Comparison of ENCODE assay signal across 9 cellular contexts in genomic region chr14:21913759-21914158, GRCh38.
DNase-seq lines count a peak whose midpoint lies in the region; ATAC-seq, FAIRE-seq and TF ChIP-seq lines count a peak whose summit lies in the region.
"Had no signal": no experiment of that assay in that cellular context is flagged by ENCODE, and none has a peak within 500 bp of the region (broad histone marks: within the 10 kb centered on the region; RNA-seq: fewer than 3 reads in every experiment).

No MANE protein-coding gene starts in this region.

- H3K4me1 Mint-ChIP-seq in activated naive CD8-positive, alpha-beta T cell treated with anti-CD3 and anti-CD28 coated beads, Interleukin-2, amount 10 ng/mL, durations not matched to agents 7 days and 5 days: peaks cover 42% of the 10 kb centered on the region

- POLR2A ChIA-PET in activated naive CD8-positive, alpha-beta T cell treated with anti-CD3 and anti-CD28 coated beads, Interleukin-2, amount 10 ng/mL, durations not matched to agents 7 days and 5 days (lab: Charles Lee): interaction anchor here (0.9 to 1.5 kb wide), 6 partner anchors 9 to 656 kb away, joined by 3 to 13 read pairs (median 4); no protein-coding TSS in a partner anchor

- TF ChIP-seq CTCF in 22Rv1 (IDR thresholded peaks at IDR 0.05): peak; percentile 84

- H3K9me3 Mint-ChIP-seq in activated naive CD8-positive, alpha-beta T cell treated with anti-CD3 and anti-CD28 coated beads, Interleukin-2, amount 10 ng/mL, durations not matched to agents 7 days and 5 days: no peaks in the 10 kb centered on the region

- peaks cover under 1% of the 10 kb centered on the region for H3K27me3 Mint-ChIP-seq in activated naive CD8-positive, alpha-beta T cell treated with anti-CD3 and anti-CD28 coated beads, Interleukin-2, amount 10 ng/mL, durations not matched to agents 7 days and 5 days

- FAIRE-seq in GM12891 (lab: Jason Lieb, UNC): peak; percentile 61

- H3K27ac ChIP-seq in 22Rv1: no peak overlapping the region
- H3K27ac ChIP-seq: skin epidermis had no signal

- ATAC-seq in activated naive CD8-positive, alpha-beta T cell treated with anti-CD3 and anti-CD28 coated beads, Interleukin-2, amount 10 ng/mL, durations not matched to agents 7 days and 5 days (ENCODE audit: low read depth): peak; percentile 84
- ATAC-seq in HG03432 (IDR thresholded peaks at IDR 0.05; ENCODE audit: unreplicated experiment): no peak

- peak overlapping the region; percentile 49 for H3K27ac Mint-ChIP-seq in activated naive CD8-positive, alpha-beta T cell treated with anti-CD3 and anti-CD28 coated beads, Interleukin-2, amount 10 ng/mL, durations not matched to agents 7 days and 5 days

- DNase-seq in GM12891 (ENCODE audit: insufficient read length, low spot score) (no peak), M059J (ENCODE audit: low read depth) (peak; percentile 39), SW480 (ENCODE audit: low spot score) (peak; percentile 75), iPS DF 19.7 (ENCODE audit: low read depth, low spot score) (peak; percentile 80)
- DNase-seq in activated naive CD8-positive, alpha-beta T cell treated with anti-CD3 and anti-CD28 coated beads, Interleukin-2, amount 10 ng/mL, durations not matched to agents 7 days and 5 days: peak; percentile 39
- DNase-seq in stimulated activated CD4-positive, alpha-beta T cell treated with anti-CD3 and anti-CD28 coated beads, Interleukin-1b, Interleukin-23, amount 100 ng/mL, for 1 hour (ENCODE audit: low read depth in 2 of 2): peak; percentile 39 to 64

- no peak for TF ChIP-seq POLR2A in GM12891 (IDR thresholded peaks at IDR 0.05; ENCODE audit: low read depth, low read length)

- no peaks in the 10 kb centered on the region for H3K36me3 Mint-ChIP-seq in activated naive CD8-positive, alpha-beta T cell treated with anti-CD3 and anti-CD28 coated beads, Interleukin-2, amount 10 ng/mL, durations not matched to agents 7 days and 5 days

- peak overlapping the region; percentile 77 for H3K4me3 Mint-ChIP-seq in activated naive CD8-positive, alpha-beta T cell treated with anti-CD3 and anti-CD28 coated beads, Interleukin-2, amount 10 ng/mL, durations not matched to agents 7 days and 5 days

TF ChIP-seq in GM12891, 5 proteins besides CTCF, POLR2A, EP300 and RAD21:
- no peak for TF ChIP-seq TAF1 (IDR thresholded peaks at IDR 0.05; ENCODE audit: low read depth, low read length)
- TF ChIP-seq PAX5 (IDR thresholded peaks at IDR 0.05; ENCODE audit: insufficient read depth, low read length, severe bottlenecking): no peak
- no peak for TF ChIP-seq SPI1 (IDR thresholded peaks at IDR 0.05; ENCODE audit: low read depth, low read length)
- no peak for TF ChIP-seq POLR2AphosphoS5 (IDR thresholded peaks at IDR 0.05; ENCODE audit: low read depth, low read length)
- no peak for TF ChIP-seq POU2F2 (IDR thresholded peaks at IDR 0.05; ENCODE audit: low read depth, low read length)
